8 cellular contexts compared by ENCODE assay signal in genomic region chr17:50128441-50129302, GRCh38. TPM values are rescaled to one million over a fixed set of nuclear protein-coding genes. Genes with fewer than 3 reads are reported as not detected.
DNase-seq lines count a peak whose midpoint lies in the region; ATAC-seq and TF ChIP-seq lines count a peak whose summit lies in the region.

No MANE protein-coding gene starts in this region.

- H3K4me3 ChIP-seq in right atrium auricular region (peak overlapping the region; percentile 40 to 57), rectal smooth muscle tissue (ENCODE audit: low read length) (peak overlapping the region; percentile 43)

- H3K9me3 ChIP-seq in right atrium auricular region = no peaks in the 10 kb centered on the region

- TF ChIP-seq CTCF in VCaP (conservative IDR thresholded peaks at IDR 0.05) (no peak), right atrium auricular region (IDR thresholded peaks at IDR 0.05) (no peak), GM20000 (IDR thresholded peaks at IDR 0.05; ENCODE audit: extremely low read depth, missing control alignments) (no peak)

- DNase-seq in ELR (ENCODE audit: low read depth) = peak; percentile 37
- DNase-seq in right atrium auricular region (ENCODE audit: low spot score) = no peak
- no peak for DNase-seq in GM20000 (ENCODE audit: low spot score)
- DNase-seq in NCI-H510A treated with DMSO at 0.1 percent for 48 hours (lab: John Stamatoyannopoulos, UW) = no peak
- no peak for DNase-seq in central memory CD4-positive, alpha-beta T cell

- no peak for ATAC-seq in GM18867 (IDR thresholded peaks at IDR 0.05; ENCODE audit: unreplicated experiment)

- H3K27me3 ChIP-seq in right atrium auricular region (no peaks in the 10 kb centered on the region), rectal smooth muscle tissue (ENCODE audit: control insufficient read depth, insufficient read depth, low read length) (peaks cover 3% of the 10 kb centered on the region)

- H3K36me3 ChIP-seq in right atrium auricular region (no peaks in the 10 kb centered on the region), rectal smooth muscle tissue (ENCODE audit: control insufficient read depth, insufficient read depth, low read length) (no peaks in the 10 kb centered on the region)

- H3K27ac ChIP-seq in VCaP (peak overlapping the region; percentile 40; the same call in 1 of the 2 replicates), right atrium auricular region (peak overlapping the region in 1 of 2 donors; percentile 46), rectal smooth muscle tissue (ENCODE audit: low read depth, low read length) (no peak overlapping the region)

- peaks cover 0 to 53% of the 10 kb centered on the region in 2 donors for H3K4me1 ChIP-seq in right atrium auricular region
- peaks cover 10% of the 10 kb centered on the region for H3K4me1 ChIP-seq in rectal smooth muscle tissue (ENCODE audit: control insufficient read depth, insufficient read depth, low read length)

- no peak overlapping the region for H3K9ac ChIP-seq in rectal smooth muscle tissue (ENCODE audit: low read length)

RNA-seq across cellular contexts. Expression of gene SAMD14, which starts 1.3 kb away (rescaled TPM):
- total RNA-seq in right atrium auricular region = 1 to 10 TPM in 1 of 2 donors, under 1 TPM in 1; 0.78 to 1.1 TPM

RNA-seq across cellular contexts. Expression of gene PPP1R9B, which starts 21.8 kb away (rescaled TPM):
- 10 to 100 TPM; 16.9 to 24.2 TPM for total RNA-seq in right atrium auricular region

RNA-seq across cellular contexts. Expression of gene PDK2, which starts 33.5 kb away (rescaled TPM):
- total RNA-seq in right atrium auricular region = 100 to 1,000 TPM; 186 to 214 TPM

RNA-seq across cellular contexts. Expression of gene SGCA, which starts 37.1 kb away (rescaled TPM):
- total RNA-seq in right atrium auricular region = 100 to 1,000 TPM; 120 to 207 TPM
